ENCODE assay signal across 7 cellular contexts in genomic region chr11:102794382-102794781, GRCh38. TPM values are rescaled to one million over a fixed set of nuclear protein-coding genes. Genes with fewer than 3 reads are reported as not detected.
A peak's percentile ranks its signal among the peaks of the same experiment; 100 is the strongest.
DNase-seq lines count a peak whose midpoint lies in the region; ATAC-seq and TF ChIP-seq lines count a peak whose summit lies in the region.

No MANE protein-coding gene starts in this region.

- H3K27me3 Mint-ChIP-seq in T-helper 17 cell: peaks cover 13% of the 10 kb centered on the region

- peak; percentile 97 for ATAC-seq in GM19023 (IDR thresholded peaks at IDR 0.05; ENCODE audit: unreplicated experiment)
- peak; percentile 86 for ATAC-seq in HG03060 (IDR thresholded peaks at IDR 0.05; ENCODE audit: low read depth, unreplicated experiment)
- no peak for ATAC-seq in RWPE2 (ENCODE audit: low read depth)
- no peak for ATAC-seq in T-helper 17 cell

- H3K4me3 Mint-ChIP-seq in T-helper 17 cell: no peak overlapping the region

- no peaks in the 10 kb centered on the region for H3K36me3 Mint-ChIP-seq in T-helper 17 cell (ENCODE audit: low read depth)

- H3K9me3 ChIP-seq in RWPE2 (ENCODE audit: severe bottlenecking) (no peaks in the 10 kb centered on the region), T-helper 17 cell (ENCODE audit: control insufficient read depth, low read length, poor library complexity, severe bottlenecking) (no peaks in the 10 kb centered on the region)

- no peak overlapping the region for H3K27ac ChIP-seq in RWPE2 (ENCODE audit: poor library complexity, severe bottlenecking)

- peaks cover 13% of the 10 kb centered on the region for H3K4me1 ChIP-seq in RWPE2 (ENCODE audit: insufficient read depth, poor library complexity, severe bottlenecking)

- no peak overlapping the region for H3K27ac Mint-ChIP-seq in T-helper 17 cell

- DNase-seq in Daoy (ENCODE audit: low read depth) (peak; percentile 59), RWPE2 (ENCODE audit: low spot score) (no peak), iPS-NIHi7 (ENCODE audit: extremely low spot score) (peak; percentile 75), T-helper 17 cell (no peak), mesenteric fat pad (ENCODE audit: low spot score) (no peak)

- H3K4me1 Mint-ChIP-seq in T-helper 17 cell: no peaks in the 10 kb centered on the region

- no peaks in the 10 kb centered on the region for H3K27me3 ChIP-seq in RWPE2 (ENCODE audit: insufficient read depth, poor library complexity, severe bottlenecking)

- H3K36me3 ChIP-seq in RWPE2 (ENCODE audit: low read depth): no peaks in the 10 kb centered on the region

- H3K4me3 ChIP-seq in RWPE2 (ENCODE audit: severe bottlenecking): no peak overlapping the region

- peak; percentile 39 for TF ChIP-seq CTCF in RWPE2 (IDR thresholded peaks at IDR 0.05; ENCODE audit: poor library complexity, severe bottlenecking)

RNA-seq across cellular contexts. Expression of gene MMP1, which starts 3.6 kb away (rescaled TPM):
- 1.8 and 1.9 TPM in 2 replicates for total RNA-seq in Daoy (2014; rRNA removed; shearing (Covaris generic))
- total RNA-seq in T-helper 17 cell: under 1 TPM in 1 of 2 donors, not detected in 1; 0.16 TPM
- total RNA-seq in mesenteric fat pad: 0.26 TPM

RNA-seq across cellular contexts. Expression of gene MMP10, which starts 14.0 kb away (rescaled TPM):
- not detected in 2 replicates for total RNA-seq in Daoy (2014; rRNA removed; shearing (Covaris generic))
- total RNA-seq in T-helper 17 cell (not detected), mesenteric fat pad (not detected)

RNA-seq across cellular contexts. Expression of gene MMP3, which starts 49.0 kb away (rescaled TPM):
- total RNA-seq in Daoy (2014; rRNA removed; shearing (Covaris generic)): 0.11 and 0.36 TPM in 2 replicates
- total RNA-seq in T-helper 17 cell (not detected), mesenteric fat pad (1.5 TPM)

Comparison
In these comparisons a context has a peak if more than half of its experiments do, and no peak if none do; other contexts are left out.
1. DNase-seq: peak in Daoy (single experiment) and iPS-NIHi7 (single experiment); none in RWPE2 (single experiment), T-helper 17 cell (0 of 3) and mesenteric fat pad (single experiment).
2. ATAC-seq: peak in GM19023 (single experiment) and HG03060 (single experiment); none in RWPE2 (single experiment) and T-helper 17 cell (single experiment).